In genomic region chr2:106477647-106478046, GRCh38 we compare ENCODE assay signal across 7 cellular contexts. TPM values are rescaled to one million over a fixed set of nuclear protein-coding genes. Genes with fewer than 3 reads are reported as not detected.
"Had no signal": no experiment of that assay in that cellular context is flagged by ENCODE, and none has a peak within 500 bp of the region (broad histone marks: within the 10 kb centered on the region; RNA-seq: fewer than 3 reads in every experiment).

No MANE protein-coding gene starts in this region.

RNA-seq across cellular contexts. Expression of gene RGPD3, which starts 9.4 kb away (rescaled TPM):
- total RNA-seq: H4 had no signal

RNA-seq across cellular contexts. Expression of gene CD8B2, which starts 9.5 kb away (rescaled TPM):
- total RNA-seq: GM23248, H4, H7, HepG2, HFFc6, HT1080 had no signal
- polyA plus RNA-seq: GM23248, HepG2, IgD-negative memory B cell had no signal
